Comparison of ENCODE assay signal across 8 cellular contexts in the genomic region with DNA sequence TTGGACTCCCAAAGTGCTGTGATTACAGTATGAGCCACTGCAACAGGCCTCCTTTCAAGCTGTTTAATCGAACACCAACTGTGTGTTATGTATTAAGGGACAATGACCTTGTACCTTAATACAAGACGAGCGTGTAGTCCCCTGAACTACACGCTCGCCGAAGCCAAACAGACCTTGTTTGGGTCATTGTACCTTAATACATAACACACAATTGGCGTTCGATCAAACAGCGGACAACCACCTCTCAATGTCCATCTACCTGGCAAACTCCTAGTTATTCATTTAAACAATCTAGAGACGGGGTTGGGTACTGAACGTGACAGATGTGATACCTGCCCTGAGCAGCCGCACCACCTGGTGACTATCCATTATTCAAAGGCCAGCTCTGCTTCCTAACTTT. TPM values are rescaled to one million over a fixed set of nuclear protein-coding genes. Genes with fewer than 3 reads are reported as not detected.
DNase-seq lines count a peak whose midpoint lies in the region; ATAC-seq and TF ChIP-seq lines count a peak whose summit lies in the region.
"Had no signal": no experiment of that assay in that cellular context is flagged by ENCODE, and none has a peak within 500 bp of the region (broad histone marks: within the 10 kb centered on the region; RNA-seq: fewer than 3 reads in every experiment).

No MANE protein-coding gene starts in this region.

- H3K36me3 Mint-ChIP-seq in activated CD4-positive, alpha-beta memory T cell treated with anti-CD3 and anti-CD28 coated beads, Interleukin-2, amount 10 ng/mL, durations not matched to agents 7 days and 5 days (ENCODE audit: low read depth), result peaks cover 54% of the 10 kb centered on the region
- peaks cover 74% of the 10 kb centered on the region for H3K36me3 Mint-ChIP-seq in stimulated activated effector memory CD8-positive, alpha-beta T cell treated with anti-CD3 and anti-CD28 coated beads, Interleukin-12 subunit alpha, Interleukin-12 subunit beta, amount 100 ng/mL, for 72 hours

- H3K27me3 Mint-ChIP-seq in activated CD4-positive, alpha-beta memory T cell treated with anti-CD3 and anti-CD28 coated beads, Interleukin-2, amount 10 ng/mL, durations not matched to agents 7 days and 5 days, result no peaks in the 10 kb centered on the region

- TF ChIP-seq CTCF in HEK293 (tag by site-specific recombination; IDR thresholded peaks at IDR 0.05), result no peak

- H3K27ac ChIP-seq in HEK293 (ENCODE audit: extremely low read depth, low read depth, low read length), result no peak overlapping the region

- H3K27ac Mint-ChIP-seq in activated CD4-positive, alpha-beta memory T cell treated with anti-CD3 and anti-CD28 coated beads, Interleukin-2, amount 10 ng/mL, durations not matched to agents 7 days and 5 days, result peak overlapping the region; percentile 70
- peak overlapping the region; percentile 85 for H3K27ac Mint-ChIP-seq in stimulated activated effector memory CD8-positive, alpha-beta T cell treated with anti-CD3 and anti-CD28 coated beads, Interleukin-12 subunit alpha, Interleukin-12 subunit beta, amount 100 ng/mL, for 72 hours

- ATAC-seq in stimulated activated effector memory CD8-positive, alpha-beta T cell treated with anti-CD3 and anti-CD28 coated beads, Interleukin-12 subunit alpha, Interleukin-12 subunit beta, amount 100 ng/mL, for 72 hours, result no peak
- no peak for ATAC-seq in HG03520 (IDR thresholded peaks at IDR 0.05; ENCODE audit: unreplicated experiment)

- peak overlapping the region; percentile 88 for H3K4me3 Mint-ChIP-seq in activated CD4-positive, alpha-beta memory T cell treated with anti-CD3 and anti-CD28 coated beads, Interleukin-2, amount 10 ng/mL, durations not matched to agents 7 days and 5 days
- peak overlapping the region; percentile 84 for H3K4me3 Mint-ChIP-seq in stimulated activated effector memory CD8-positive, alpha-beta T cell treated with anti-CD3 and anti-CD28 coated beads, Interleukin-12 subunit alpha, Interleukin-12 subunit beta, amount 100 ng/mL, for 72 hours

- H3K36me3 ChIP-seq in HEK293 (ENCODE audit: control insufficient read depth in 2 of 2, insufficient read depth in 1 of 2, low read length in 2 of 2) (peaks cover 28 to 51% of the 10 kb centered on the region in 2 experiments; a peak in 2 of 3 replicates), iPS-15b (ENCODE audit: control insufficient read depth, insufficient read depth, low read length) (peaks cover 20% of the 10 kb centered on the region)

- H3K4me3 ChIP-seq in HEK293 (ENCODE audit: low read depth, low read length) (peak overlapping the region; percentile 96), iPS-15b (ENCODE audit: low read depth, low read length) (peak overlapping the region; percentile 85)

- CTCF ChIA-PET in HEK293 (lab: Yijun Ruan, JAX), result interaction anchor here (1.0 kb wide), 1 partner anchor 13 kb away, joined by 3 read pairs; no protein-coding TSS in a partner anchor
- CTCF ChIA-PET in activated CD4-positive, alpha-beta memory T cell treated with anti-CD3 and anti-CD28 coated beads, Interleukin-2, amount 10 ng/mL, durations not matched to agents 7 days and 5 days (lab: Charles Lee), result interaction anchor here (1.4 kb wide), 1 partner anchor 33 kb away, joined by 3 read pairs; no protein-coding TSS in a partner anchor

- POLR2A ChIA-PET in HEK293 (lab: Yijun Ruan, JAX), result interaction anchor here (1.0 kb wide), 1 partner anchor 17 kb away, joined by 4 read pairs; no protein-coding TSS in a partner anchor
- POLR2A ChIA-PET in activated CD4-positive, alpha-beta memory T cell treated with anti-CD3 and anti-CD28 coated beads, Interleukin-2, amount 10 ng/mL, durations not matched to agents 7 days and 5 days (lab: Charles Lee), result interaction anchor here (0.8 to 2.2 kb wide), 7 partner anchors 19 to 120 kb away, joined by 3 to 11 read pairs (median 4); a partner anchor contains a TSS

- no peaks in the 10 kb centered on the region for H3K9me3 ChIP-seq in HEK293 (ENCODE audit: control insufficient read depth, insufficient read depth, low read depth, low read length)
- no peaks in the 10 kb centered on the region for H3K9me3 ChIP-seq in iPS-15b (ENCODE audit: control insufficient read depth, insufficient read depth, low read length)

- peaks cover 53% of the 10 kb centered on the region for H3K4me1 Mint-ChIP-seq in activated CD4-positive, alpha-beta memory T cell treated with anti-CD3 and anti-CD28 coated beads, Interleukin-2, amount 10 ng/mL, durations not matched to agents 7 days and 5 days
- peaks cover 61% of the 10 kb centered on the region for H3K4me1 Mint-ChIP-seq in stimulated activated effector memory CD8-positive, alpha-beta T cell treated with anti-CD3 and anti-CD28 coated beads, Interleukin-12 subunit alpha, Interleukin-12 subunit beta, amount 100 ng/mL, for 72 hours

- H3K9ac ChIP-seq in iPS-15b (ENCODE audit: low read depth, low read length), result no peak overlapping the region

- DNase-seq in activated CD4-positive, alpha-beta memory T cell treated with anti-CD3 and anti-CD28 coated beads, Interleukin-2, amount 10 ng/mL, durations not matched to agents 7 days and 5 days, result no peak
- no peak for DNase-seq in stimulated activated effector memory CD8-positive, alpha-beta T cell treated with anti-CD3 and anti-CD28 coated beads, Interleukin-12 subunit alpha, Interleukin-12 subunit beta, amount 100 ng/mL, for 72 hours (ENCODE audit: low spot score in 2 of 2)
- DNase-seq in cerebellum (ENCODE audit: low spot score), result no peak
- no peak for DNase-seq in T1000 (lab: John Stamatoyannopoulos, UW)
- DNase-seq: erythroblast had no signal

- no peaks in the 10 kb centered on the region for H3K9me3 Mint-ChIP-seq in activated CD4-positive, alpha-beta memory T cell treated with anti-CD3 and anti-CD28 coated beads, Interleukin-2, amount 10 ng/mL, durations not matched to agents 7 days and 5 days
- H3K9me3 Mint-ChIP-seq in stimulated activated effector memory CD8-positive, alpha-beta T cell treated with anti-CD3 and anti-CD28 coated beads, Interleukin-12 subunit alpha, Interleukin-12 subunit beta, amount 100 ng/mL, for 72 hours, result no peaks in the 10 kb centered on the region

- no peaks in the 10 kb centered on the region for H3K27me3 ChIP-seq in iPS-15b (ENCODE audit: control insufficient read depth, insufficient read depth, low read length)

- H3K4me1 ChIP-seq in HEK293 (ENCODE audit: control insufficient read depth, insufficient read depth, low read length) (peaks cover 2% of the 10 kb centered on the region; the same call in 1 of the 2 replicates), iPS-15b (ENCODE audit: control insufficient read depth, insufficient read depth, low read length) (no peaks in the 10 kb centered on the region)

TF ChIP-seq in HEK293, 187 proteins besides CTCF, POLR2A, EP300 and RAD21 (continues in another document):
- TF ChIP-seq FEZF1 (tag by site-specific recombination; IDR thresholded peaks at IDR 0.05) (no peak), ZNF335 (tag by site-specific recombination; conservative IDR thresholded peaks at IDR 0.05) (no peak), REPIN1 (tag by site-specific recombination; IDR thresholded peaks at IDR 0.05; ENCODE audit: low read depth) (no peak)
- TF ChIP-seq, protein P1, sequence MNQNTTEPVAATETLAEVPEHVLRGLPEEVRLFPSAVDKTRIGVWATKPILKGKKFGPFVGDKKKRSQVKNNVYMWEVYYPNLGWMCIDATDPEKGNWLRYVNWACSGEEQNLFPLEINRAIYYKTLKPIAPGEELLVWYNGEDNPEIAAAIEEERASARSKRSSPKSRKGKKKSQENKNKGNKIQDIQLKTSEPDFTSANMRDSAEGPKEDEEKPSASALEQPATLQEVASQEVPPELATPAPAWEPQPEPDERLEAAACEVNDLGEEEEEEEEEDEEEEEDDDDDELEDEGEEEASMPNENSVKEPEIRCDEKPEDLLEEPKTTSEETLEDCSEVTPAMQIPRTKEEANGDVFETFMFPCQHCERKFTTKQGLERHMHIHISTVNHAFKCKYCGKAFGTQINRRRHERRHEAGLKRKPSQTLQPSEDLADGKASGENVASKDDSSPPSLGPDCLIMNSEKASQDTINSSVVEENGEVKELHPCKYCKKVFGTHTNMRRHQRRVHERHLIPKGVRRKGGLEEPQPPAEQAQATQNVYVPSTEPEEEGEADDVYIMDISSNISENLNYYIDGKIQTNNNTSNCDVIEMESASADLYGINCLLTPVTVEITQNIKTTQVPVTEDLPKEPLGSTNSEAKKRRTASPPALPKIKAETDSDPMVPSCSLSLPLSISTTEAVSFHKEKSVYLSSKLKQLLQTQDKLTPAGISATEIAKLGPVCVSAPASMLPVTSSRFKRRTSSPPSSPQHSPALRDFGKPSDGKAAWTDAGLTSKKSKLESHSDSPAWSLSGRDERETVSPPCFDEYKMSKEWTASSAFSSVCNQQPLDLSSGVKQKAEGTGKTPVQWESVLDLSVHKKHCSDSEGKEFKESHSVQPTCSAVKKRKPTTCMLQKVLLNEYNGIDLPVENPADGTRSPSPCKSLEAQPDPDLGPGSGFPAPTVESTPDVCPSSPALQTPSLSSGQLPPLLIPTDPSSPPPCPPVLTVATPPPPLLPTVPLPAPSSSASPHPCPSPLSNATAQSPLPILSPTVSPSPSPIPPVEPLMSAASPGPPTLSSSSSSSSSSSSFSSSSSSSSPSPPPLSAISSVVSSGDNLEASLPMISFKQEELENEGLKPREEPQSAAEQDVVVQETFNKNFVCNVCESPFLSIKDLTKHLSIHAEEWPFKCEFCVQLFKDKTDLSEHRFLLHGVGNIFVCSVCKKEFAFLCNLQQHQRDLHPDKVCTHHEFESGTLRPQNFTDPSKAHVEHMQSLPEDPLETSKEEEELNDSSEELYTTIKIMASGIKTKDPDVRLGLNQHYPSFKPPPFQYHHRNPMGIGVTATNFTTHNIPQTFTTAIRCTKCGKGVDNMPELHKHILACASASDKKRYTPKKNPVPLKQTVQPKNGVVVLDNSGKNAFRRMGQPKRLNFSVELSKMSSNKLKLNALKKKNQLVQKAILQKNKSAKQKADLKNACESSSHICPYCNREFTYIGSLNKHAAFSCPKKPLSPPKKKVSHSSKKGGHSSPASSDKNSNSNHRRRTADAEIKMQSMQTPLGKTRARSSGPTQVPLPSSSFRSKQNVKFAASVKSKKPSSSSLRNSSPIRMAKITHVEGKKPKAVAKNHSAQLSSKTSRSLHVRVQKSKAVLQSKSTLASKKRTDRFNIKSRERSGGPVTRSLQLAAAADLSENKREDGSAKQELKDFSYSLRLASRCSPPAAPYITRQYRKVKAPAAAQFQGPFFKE (tag by site-specific recombination; IDR thresholded peaks at IDR 0.05; ENCODE audit: borderline replicate concordance), result no peak

RNA-seq across cellular contexts. Expression of a gene that starts 1.3 kb away (rescaled TPM):
- total RNA-seq in activated CD4-positive, alpha-beta memory T cell treated with anti-CD3 and anti-CD28 coated beads, Interleukin-2, amount 10 ng/mL, durations not matched to agents 7 days and 5 days, result 10 to 100 TPM; 50.8 to 53.6 TPM
- 12.8 TPM for total RNA-seq in cerebellum

RNA-seq across cellular contexts. Expression of a gene that starts 31.3 kb away (rescaled TPM):
- total RNA-seq in activated CD4-positive, alpha-beta memory T cell treated with anti-CD3 and anti-CD28 coated beads, Interleukin-2, amount 10 ng/mL, durations not matched to agents 7 days and 5 days, result 10 to 100 TPM; 57.3 to 57.7 TPM
- total RNA-seq in cerebellum, result 29.9 TPM

RNA-seq across cellular contexts. Expression of a gene that starts 44.8 kb away (rescaled TPM):
- 1 to 10 TPM; 2.6 to 3.3 TPM for total RNA-seq in activated CD4-positive, alpha-beta memory T cell treated with anti-CD3 and anti-CD28 coated beads, Interleukin-2, amount 10 ng/mL, durations not matched to agents 7 days and 5 days
- 5.6 TPM for total RNA-seq in cerebellum

RNA-seq across cellular contexts. Expression of a gene that starts 45.0 kb away (rescaled TPM):
- not detected for total RNA-seq in activated CD4-positive, alpha-beta memory T cell treated with anti-CD3 and anti-CD28 coated beads, Interleukin-2, amount 10 ng/mL, durations not matched to agents 7 days and 5 days
- not detected for total RNA-seq in cerebellum
